In genomic region chr22:23878219-23878618, GRCh38 we compare ENCODE assay signal across 20 cellular contexts. TPM values are rescaled to one million over a fixed set of nuclear protein-coding genes. Genes with fewer than 3 reads are reported as not detected.
DNase-seq lines count a peak whose midpoint lies in the region; ATAC-seq and TF ChIP-seq lines count a peak whose summit lies in the region.
"Had no signal": no experiment of that assay in that cellular context is flagged by ENCODE, and none has a peak within 500 bp of the region (broad histone marks: within the 10 kb centered on the region; RNA-seq: fewer than 3 reads in every experiment).

No MANE protein-coding gene starts in this region.

- H3K9me3 Mint-ChIP-seq in brain, result no peaks in the 10 kb centered on the region
- H3K9me3 Mint-ChIP-seq: HFFc6 had no signal

- peaks cover 9% of the 10 kb centered on the region for H3K4me1 Mint-ChIP-seq in brain

- peak; percentile 87 for ATAC-seq in gastrocnemius medialis
- ATAC-seq: HepG2 had no signal

- in situ Hi-C loops in gastrocnemius medialis (cut with MboI; ENCODE audit: low sequenced_read_pairs in 4 of 4), result no loop called here

- intact Hi-C loops in gastrocnemius medialis (cut with DNase I; ENCODE audit: low total_unique reads), result no loop called here

- TF ChIP-seq CTCF in brain (conservative IDR thresholded peaks at IDR 0.05), result no peak
- no peak for TF ChIP-seq CTCF in gastrocnemius medialis (IDR thresholded peaks at IDR 0.05 in 4 of 5, conservative IDR thresholded peaks at IDR 0.05 in 1 of 5)
- TF ChIP-seq CTCF in Peyer's patch (IDR thresholded peaks at IDR 0.05), result no peak

- H3K27ac ChIP-seq in gastrocnemius medialis (peak overlapping the region in 3 of 4 donors; percentile 34 to 75 (median 37)), Peyer's patch (no peak overlapping the region)
- H3K27ac ChIP-seq: BLaER1 treated with 17β-estradiol and CSF1 and Interleukin-3, amounts not matched to agents 10 nM and 100 nM; KMS-11 had no signal

- H3K27ac Mint-ChIP-seq in brain, result peak overlapping the region in 3 of 5 experiments; percentile 2 to 54 (median 51)
- H3K27ac Mint-ChIP-seq: HFFc6 had no signal

- no peaks in the 10 kb centered on the region for H3K27me3 ChIP-seq in gastrocnemius medialis
- H3K27me3 ChIP-seq in Peyer's patch, result no peaks in the 10 kb centered on the region
- H3K27me3 ChIP-seq: BLaER1 treated with 17β-estradiol and CSF1 and Interleukin-3, amounts not matched to agents 10 nM and 100 nM had no signal

- TF ChIP-seq POLR2A in gastrocnemius medialis (IDR thresholded peaks at IDR 0.05) (no peak), Peyer's patch (IDR thresholded peaks at IDR 0.05) (no peak)

- H3K4me1 ChIP-seq in gastrocnemius medialis, result peaks cover 7 to 10% of the 10 kb centered on the region in 2 donors
- no peaks in the 10 kb centered on the region for H3K4me1 ChIP-seq in Peyer's patch

- H3K9me3 ChIP-seq in gastrocnemius medialis, result no peaks in the 10 kb centered on the region
- no peaks in the 10 kb centered on the region for H3K9me3 ChIP-seq in Peyer's patch

- no peak overlapping the region for H3K4me3 Mint-ChIP-seq in brain
- H3K4me3 Mint-ChIP-seq: HFFc6 had no signal

- H3K36me3 Mint-ChIP-seq in brain, result peaks cover 69% of the 10 kb centered on the region

- DNase-seq in Ammon's horn (ENCODE audit: low spot score) (peak; percentile 41), left kidney (ENCODE audit: low read depth, low spot score) (peak; percentile 44), gastrocnemius medialis (peak; percentile 50 to 67), T1000 (lab: John Stamatoyannopoulos, UW) (no peak), HT-29 (ENCODE audit: low spot score) (no peak), Peyer's patch (no peak)
- DNase-seq: DMS 273 treated with DMSO at 0.1 percent for 48 hours, GF-D8, GOT3, HFFc6, NCI-H1092 treated with DMSO at 0.1 percent for 48 hours, NCI-H1694, NCI-H2227 treated with DMSO at 0.1 percent for 48 hours, NCI-H524, SIG-M5 had no signal

- H3K36me3 ChIP-seq in gastrocnemius medialis (peaks cover 0 to 13% of the 10 kb centered on the region in 2 donors), Peyer's patch (no peaks in the 10 kb centered on the region)

- H3K4me3 ChIP-seq in gastrocnemius medialis, result no peak overlapping the region
- no peak overlapping the region for H3K4me3 ChIP-seq in Peyer's patch
- H3K4me3 ChIP-seq: BLaER1 treated with 17β-estradiol and CSF1 and Interleukin-3, amounts not matched to agents 10 nM and 100 nM had no signal

- peaks cover 3% of the 10 kb centered on the region for H3K27me3 Mint-ChIP-seq in brain

RNA-seq across cellular contexts. Expression of gene MIF, which starts 16.0 kb away (rescaled TPM):
- 583 TPM for polyA plus RNA-seq in brain (ENCODE audit: insufficient read depth, low read depth, low replicate concordance)
- total RNA-seq in gastrocnemius medialis (100 to 1,000 TPM in 3 of 4 donors, 10 to 100 TPM in 1; 78.1 to 145 (median 129) TPM), Peyer's patch (100 to 1,000 TPM in 3 of 4 donors, 10 to 100 TPM in 1; 97.9 to 206 (median 151) TPM)
- total RNA-seq in HT-29 (2014; rRNA removed; shearing (Covaris generic)), result 875 and 977 TPM in 2 replicates

RNA-seq across cellular contexts. Expression of gene SLC2A11, which starts 20.5 kb away (rescaled TPM):
- polyA plus RNA-seq in brain (ENCODE audit: insufficient read depth, low read depth, low replicate concordance), result 21.1 TPM
- total RNA-seq in gastrocnemius medialis, result 10 to 100 TPM in 1 of 4 donors, 1 to 10 TPM in 3; 2.4 to 19.0 (median 6.2) TPM
- 7.7 and 9.7 TPM in 2 replicates for total RNA-seq in HT-29 (2014; rRNA removed; shearing (Covaris generic))
- 10 to 100 TPM in 3 of 4 donors, 1 to 10 TPM in 1; 8.3 to 16.0 (median 14.8) TPM for total RNA-seq in Peyer's patch

RNA-seq across cellular contexts. Expression of gene DERL3, which starts 39.4 kb away (rescaled TPM):
- 3.1 TPM for polyA plus RNA-seq in brain (ENCODE audit: insufficient read depth, low read depth, low replicate concordance)
- total RNA-seq in gastrocnemius medialis (1 to 10 TPM in 3 of 4 donors, under 1 TPM in 1; 0.72 to 1.5 (median 1.3) TPM), Peyer's patch (10 to 100 TPM in 1 of 4 donors, 1 to 10 TPM in 3; 1.1 to 17.3 (median 3.4) TPM)
- 0.79 and 0.91 TPM in 2 replicates for total RNA-seq in HT-29 (2014; rRNA removed; shearing (Covaris generic))
- total RNA-seq: HepG2, MCF 10A had no signal
- polyA plus RNA-seq: HepG2 had no signal

Comparison
In these comparisons a context has a peak if more than half of its experiments do, and no peak if none do; other contexts are left out.
1. DNase-seq: peak in Ammon's horn (single experiment), left kidney (single experiment) and gastrocnemius medialis (2 of 2); none in T1000 (single experiment), HT-29 (single experiment) and Peyer's patch (0 of 3).
2. H3K27ac ChIP-seq: peak in gastrocnemius medialis (3 of 4); none in Peyer's patch (0 of 4).